22 cellular contexts compared by ENCODE assay signal in the genomic region with DNA sequence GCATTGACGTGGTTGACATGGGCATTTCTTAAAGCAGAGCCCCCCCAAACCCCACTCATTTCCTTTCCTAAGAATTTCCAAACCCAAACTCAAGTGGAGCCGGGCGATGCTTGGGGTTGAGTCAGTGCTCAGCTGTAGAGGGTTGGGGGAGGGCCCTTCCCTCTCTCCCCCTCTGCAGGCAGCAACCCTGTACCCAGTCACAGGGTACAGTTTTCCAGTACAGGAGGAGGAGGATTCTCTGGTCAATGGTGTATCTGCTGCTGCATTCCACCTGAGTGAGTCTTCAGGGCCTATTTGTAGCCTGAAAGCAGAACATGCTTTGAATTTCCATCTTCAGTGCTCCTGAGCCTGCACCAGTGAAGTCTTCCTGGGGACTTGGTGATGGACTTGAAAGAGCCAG. TPM values are rescaled to one million over a fixed set of nuclear protein-coding genes. Genes with fewer than 3 reads are reported as not detected.
DNase-seq lines count a peak whose midpoint lies in the region; ATAC-seq, FAIRE-seq and TF ChIP-seq lines count a peak whose summit lies in the region.
"Had no signal": no experiment of that assay in that cellular context is flagged by ENCODE, and none has a peak within 500 bp of the region (broad histone marks: within the 10 kb centered on the region; RNA-seq: fewer than 3 reads in every experiment).

No MANE protein-coding gene starts in this region.

- H3K4me1 ChIP-seq in left lung (peaks cover 0 to 10% of the 10 kb centered on the region in 2 donors), mammary epithelial cell (ENCODE audit: insufficient read depth, low read length) (peaks cover 38% of the 10 kb centered on the region)
- H3K4me1 ChIP-seq: uterus had no signal

- H3K4me3 ChIP-seq in choroid plexus epithelial cell (ENCODE audit: low read depth, low read length) (no peak overlapping the region), left lung (no peak overlapping the region), mammary epithelial cell (replicated peaks in 1 of 3; ENCODE audit: insufficient read depth in 1 of 3, low read depth in 2 of 3, low read length in 3 of 3) (no peak overlapping the region)
- H3K4me3 ChIP-seq: lung, MG63, uterus had no signal

- no peaks in the 10 kb centered on the region for H3K9me3 Mint-ChIP-seq in activated CD4-positive, alpha-beta T cell treated with anti-CD3 and anti-CD28 coated beads, Interleukin-2, amount 10 ng/mL, durations not matched to agents 24 days and 14 days
- H3K9me3 Mint-ChIP-seq: activated T-helper 1 cell treated with anti-CD3 and anti-CD28 coated beads, Interleukin-12 subunit alpha, Interleukin-12 subunit beta, Interleukin-2, Interleukin-4 antibody, amounts not matched to agents 30 ng/mL and 10 ng/mL and 1 ng/mL, durations not matched to agents 14 hours and 24 hours and 36 hours; CD8-positive, alpha-beta memory T cell; central memory CD8-positive, alpha-beta T cell; stimulated activated naive CD8-positive, alpha-beta T cell treated with anti-CD3 and anti-CD28 coated beads, Interleukin-15, Interleukin-2, amounts not matched to agents 100 ng/mL and 50 ng/mL, for 24 hours had no signal

- TF ChIP-seq CTCF in choroid plexus epithelial cell (conservative IDR thresholded peaks at IDR 0.05; ENCODE audit: low read depth, low read length) (no peak), left lung (IDR thresholded peaks at IDR 0.05) (no peak), mammary epithelial cell (conservative IDR thresholded peaks at IDR 0.05 in 1 of 2, IDR thresholded peaks at IDR 0.05 in 1 of 2; ENCODE audit: extremely low read depth in 1 of 2, insufficient read depth in 1 of 2, low read depth in 1 of 2, low read length in 2 of 2) (no peak)

- CTCF ChIA-PET in mammary epithelial cell (lab: Charles Lee; ENCODE audit: low non-redundant PET), result no interaction called here

- dilution Hi-C loops in mammary epithelial cell (cut with HindIII; ENCODE audit: low sequenced_read_pairs), result loop anchor here (25.0 kb wide), 1 partner anchor 106 kb away; no protein-coding TSS in a partner anchor

- H3K36me3 ChIP-seq in left lung (no peaks in the 10 kb centered on the region), mammary epithelial cell (ENCODE audit: insufficient read depth, low read length) (no peaks in the 10 kb centered on the region)
- H3K36me3 ChIP-seq: MG63, uterus had no signal

- peak; percentile 25 for DNase-seq in AG08395 (ENCODE audit: low spot score)
- peak; percentile 30 for DNase-seq in HTR-8/SVneo (ENCODE audit: insufficient read length, low spot score)
- peak; percentile 20 for DNase-seq in choroid plexus epithelial cell (ENCODE audit: low read depth)
- DNase-seq in left lung, result no peak
- no peak for DNase-seq in NCI-H2171 (lab: John Stamatoyannopoulos, UW)
- no peak for DNase-seq in activated CD4-positive, alpha-beta T cell treated with anti-CD3 and anti-CD28 coated beads, Interleukin-2, amount 10 ng/mL, durations not matched to agents 24 days and 14 days
- no peak for DNase-seq in mammary epithelial cell
- DNase-seq: CD8-positive, alpha-beta memory T cell; DMS79; MG63; NCI-H1694 treated with DMSO at 0.1 percent for 48 hours; NCI-H345; SHP77 treated with DMSO at 0.1 percent for 48 hours; T-helper 2 cell; uterus had no signal

- no peak for FAIRE-seq in HTR-8/SVneo (lab: Jason Lieb, UNC)

- H3K27me3 Mint-ChIP-seq in activated CD4-positive, alpha-beta T cell treated with anti-CD3 and anti-CD28 coated beads, Interleukin-2, amount 10 ng/mL, durations not matched to agents 24 days and 14 days, result peaks cover 2% of the 10 kb centered on the region

- no peaks in the 10 kb centered on the region for H4K20me1 ChIP-seq in mammary epithelial cell (ENCODE audit: insufficient read depth, low read length)

- in situ Hi-C loops in mammary epithelial cell (cut with MboI; ENCODE audit: low sequenced_read_pairs in 2 of 2), result no loop called here

- no peak overlapping the region for H2AFZ ChIP-seq in mammary epithelial cell (ENCODE audit: low read depth, low read length)

- H3K4me1 Mint-ChIP-seq in activated CD4-positive, alpha-beta T cell treated with anti-CD3 and anti-CD28 coated beads, Interleukin-2, amount 10 ng/mL, durations not matched to agents 24 days and 14 days, result no peaks in the 10 kb centered on the region
- H3K4me1 Mint-ChIP-seq: CD8-positive, alpha-beta memory T cell; central memory CD8-positive, alpha-beta T cell had no signal

- no peaks in the 10 kb centered on the region for H3K9me3 ChIP-seq in left lung
- H3K9me3 ChIP-seq in mammary epithelial cell (replicated peaks; ENCODE audit: insufficient read depth, low read length), result no peaks in the 10 kb centered on the region
- H3K9me3 ChIP-seq: MG63, uterus had no signal

- H3K27ac ChIP-seq in left lung (no peak overlapping the region), mammary epithelial cell (ENCODE audit: insufficient read depth, low read depth, low read length) (no peak overlapping the region)
- H3K27ac ChIP-seq: uterus had no signal

- H3K27me3 ChIP-seq in left lung (no peaks in the 10 kb centered on the region), mammary epithelial cell (ENCODE audit: insufficient read depth, low read length) (no peaks in the 10 kb centered on the region)
- H3K27me3 ChIP-seq: MG63, uterus had no signal

- H3K4me3 Mint-ChIP-seq in activated CD4-positive, alpha-beta T cell treated with anti-CD3 and anti-CD28 coated beads, Interleukin-2, amount 10 ng/mL, durations not matched to agents 24 days and 14 days, result no peak overlapping the region
- H3K4me3 Mint-ChIP-seq: activated T-helper 1 cell treated with anti-CD3 and anti-CD28 coated beads, Interleukin-12 subunit alpha, Interleukin-12 subunit beta, Interleukin-2, Interleukin-4 antibody, amounts not matched to agents 30 ng/mL and 10 ng/mL and 1 ng/mL, durations not matched to agents 14 hours and 24 hours and 36 hours; CD8-positive, alpha-beta memory T cell; central memory CD8-positive, alpha-beta T cell; stimulated activated naive CD8-positive, alpha-beta T cell treated with anti-CD3 and anti-CD28 coated beads, Interleukin-15, Interleukin-2, amounts not matched to agents 100 ng/mL and 50 ng/mL, for 24 hours had no signal

- ATAC-seq in left lung (peak; percentile 9), HG02763 (IDR thresholded peaks at IDR 0.05; ENCODE audit: unreplicated experiment) (no peak)

- H3K9ac ChIP-seq in mammary epithelial cell (ENCODE audit: insufficient read depth, low read length), result no peak overlapping the region

- no peaks in the 10 kb centered on the region for H3K36me3 Mint-ChIP-seq in activated CD4-positive, alpha-beta T cell treated with anti-CD3 and anti-CD28 coated beads, Interleukin-2, amount 10 ng/mL, durations not matched to agents 24 days and 14 days (ENCODE audit: low read depth)
- H3K36me3 Mint-ChIP-seq: CD8-positive, alpha-beta memory T cell had no signal

- no TSS peak for BruUV-seq in mammary epithelial cell (replicated peaks; lab: Mats Ljungman, UMichigan)

- WGBS in mammary epithelial cell (ENCODE audit: low coverage, missing lambda C conversion rate), result 92% methylated on average over 2 of the region's 3 CpGs

- H3K4me2 ChIP-seq in mammary epithelial cell (ENCODE audit: insufficient read depth, low read depth, low read length), result no peak overlapping the region

- H3K27ac Mint-ChIP-seq in activated CD4-positive, alpha-beta T cell treated with anti-CD3 and anti-CD28 coated beads, Interleukin-2, amount 10 ng/mL, durations not matched to agents 24 days and 14 days, result no peak overlapping the region
- H3K27ac Mint-ChIP-seq: activated T-helper 1 cell treated with anti-CD3 and anti-CD28 coated beads, Interleukin-12 subunit alpha, Interleukin-12 subunit beta, Interleukin-2, Interleukin-4 antibody, amounts not matched to agents 30 ng/mL and 10 ng/mL and 1 ng/mL, durations not matched to agents 14 hours and 24 hours and 36 hours; CD8-positive, alpha-beta memory T cell; stimulated activated naive CD8-positive, alpha-beta T cell treated with anti-CD3 and anti-CD28 coated beads, Interleukin-15, Interleukin-2, amounts not matched to agents 100 ng/mL and 50 ng/mL, for 24 hours had no signal

- intact Hi-C loops in left lung (cut with DNase I), result no loop called here
- intact Hi-C loops in activated CD4-positive, alpha-beta T cell treated with anti-CD3 and anti-CD28 coated beads, Interleukin-2, amount 10 ng/mL, durations not matched to agents 24 days and 14 days (cut with micrococcal nuclease), result no loop called here
- intact Hi-C loops in mammary epithelial cell (cut with micrococcal nuclease), result no loop called here

- no peaks in the 10 kb centered on the region for H3K79me2 ChIP-seq in mammary epithelial cell (ENCODE audit: insufficient read depth, low read length)

RNA-seq across cellular contexts. Expression of gene ENTREP1, which starts 55.8 kb away (rescaled TPM):
- total RNA-seq in left lung, result 10 to 100 TPM; 16.8 to 37.4 TPM
- not detected in 2 replicates for total RNA-seq in activated CD4-positive, alpha-beta T cell treated with anti-CD3 and anti-CD28 coated beads, Interleukin-2, amount 10 ng/mL, durations not matched to agents 24 days and 14 days
- 10 to 100 TPM in 1 of 2 donors, 1 to 10 TPM in 1; 6.2 to 12.5 TPM for total RNA-seq in mammary epithelial cell
- 1.3 TPM for polyA plus RNA-seq in mammary epithelial cell
- 10.1 TPM for polyA minus RNA-seq in mammary epithelial cell
- total RNA-seq: activated CD8-positive, alpha-beta memory T cell treated with anti-CD3 and anti-CD28 coated beads for 36 hours; activated T-helper 1 cell treated with anti-CD3 and anti-CD28 coated beads, Interleukin-12 subunit alpha, Interleukin-12 subunit beta, Interleukin-2, Interleukin-4 antibody, amounts not matched to agents 30 ng/mL and 10 ng/mL and 1 ng/mL, durations not matched to agents 14 hours and 24 hours and 36 hours; CD8-positive, alpha-beta memory T cell had no signal
- polyA plus RNA-seq: AG04450; CD8-positive, alpha-beta memory T cell had no signal

Comparison
In these comparisons a context has a peak if more than half of its experiments do, and no peak if none do; other contexts are left out.
1. DNase-seq: peak in AG08395 (single experiment), HTR-8/SVneo (single experiment) and choroid plexus epithelial cell (single experiment); none in left lung (0 of 2), NCI-H2171 (single experiment), activated CD4-positive, alpha-beta T cell treated with anti-CD3 and anti-CD28 coated beads, Interleukin-2, amount 10 ng/mL, durations not matched to agents 24 days and 14 days (single experiment) and mammary epithelial cell (single experiment).